30 cellular contexts compared by ENCODE assay signal in genomic region chr10:71952745-71953144, GRCh38. TPM values are rescaled to one million over a fixed set of nuclear protein-coding genes. Genes with fewer than 3 reads are reported as not detected.
"Had no signal": no experiment of that assay in that cellular context is flagged by ENCODE, and none has a peak within 500 bp of the region (broad histone marks: within the 10 kb centered on the region; RNA-seq: fewer than 3 reads in every experiment).

No MANE protein-coding gene starts in this region.

- H3K36me3 Mint-ChIP-seq: stimulated activated effector memory CD8-positive, alpha-beta T cell treated with anti-CD3 and anti-CD28 coated beads, Interleukin-12 subunit alpha, Interleukin-12 subunit beta, amount 100 ng/mL, for 72 hours had no signal

- H3K4me3 ChIP-seq: esophagus muscularis mucosa, heart right ventricle, left ventricle myocardium inferior, lower lobe of right lung, ovary, psoas muscle, sigmoid colon, stomach, testis, tibial artery had no signal

- H3K4me3 Mint-ChIP-seq: dendritic cell treated with granulocyte-macrophage colony-stimulating factor and Interleukin-4, amounts not matched to agents 40 ng/mL and 50 ng/mL, for 4 days; endodermal cell; naive thymus-derived CD8-positive, alpha-beta T cell; nephron progenitor cell; stimulated activated effector memory CD8-positive, alpha-beta T cell treated with anti-CD3 and anti-CD28 coated beads, Interleukin-12 subunit alpha, Interleukin-12 subunit beta, amount 100 ng/mL, for 72 hours; type B pancreatic cell had no signal

- H3K4me1 Mint-ChIP-seq: endodermal cell; stimulated activated effector memory CD8-positive, alpha-beta T cell treated with anti-CD3 and anti-CD28 coated beads, Interleukin-12 subunit alpha, Interleukin-12 subunit beta, amount 100 ng/mL, for 72 hours had no signal

- ATAC-seq: heart right ventricle; left colon; lower lobe of right lung; naive thymus-derived CD8-positive, alpha-beta T cell; psoas muscle; right cardiac atrium; stimulated activated effector memory CD8-positive, alpha-beta T cell treated with anti-CD3 and anti-CD28 coated beads, Interleukin-12 subunit alpha, Interleukin-12 subunit beta, amount 100 ng/mL, for 72 hours had no signal

- H3K27ac Mint-ChIP-seq: dendritic cell treated with granulocyte-macrophage colony-stimulating factor and Interleukin-4, amounts not matched to agents 40 ng/mL and 50 ng/mL, for 4 days; endodermal cell; naive thymus-derived CD8-positive, alpha-beta T cell; nephron progenitor cell; stimulated activated effector memory CD8-positive, alpha-beta T cell treated with anti-CD3 and anti-CD28 coated beads, Interleukin-12 subunit alpha, Interleukin-12 subunit beta, amount 100 ng/mL, for 72 hours; type B pancreatic cell had no signal

- FAIRE-seq: colon, islet of Langerhans had no signal

- H3K9me3 Mint-ChIP-seq: dendritic cell treated with granulocyte-macrophage colony-stimulating factor and Interleukin-4, amounts not matched to agents 40 ng/mL and 50 ng/mL, for 4 days had no signal

- H3K27me3 Mint-ChIP-seq: type B pancreatic cell had no signal

- DNase-seq: effector CD8-positive, alpha-beta T cell; endodermal cell; foreskin melanocyte; glutamatergic neuron; heart right ventricle; hippocampal formation; kidney glomerular epithelial cell; left colon; left ventricle myocardium inferior; lower lobe of right lung; naive thymus-derived CD8-positive, alpha-beta T cell; nephron progenitor cell; nucleus accumbens; ovary; posterior cingulate gyrus; psoas muscle; right cardiac atrium; sigmoid colon; stimulated activated CD4-positive, alpha-beta T cell treated with anti-CD3 and anti-CD28 coated beads, Interleukin-2, amount 100 ng/mL, for 24 hours; stimulated activated CD4-positive, alpha-beta T cell treated with anti-CD3 and anti-CD28 coated beads, Interleukin-4, amount 100 ng/mL, for 24 hours; stimulated activated naive CD4-positive, alpha-beta T cell treated with Interleukin-2 at 50 U/mL for 16 hours; stomach; testis; tibial artery had no signal

- H3K4me1 ChIP-seq: lower lobe of right lung, tibial artery had no signal

- H3K9me3 ChIP-seq: ovary, psoas muscle, testis had no signal

- H3K27ac ChIP-seq: esophagus muscularis mucosa, heart right ventricle, left ventricle myocardium inferior, lower lobe of right lung, ovary, psoas muscle, sigmoid colon, stomach, testis, tibial artery had no signal

RNA-seq across cellular contexts. Expression of gene CHST3, which starts 11.4 kb away (rescaled TPM):
- polyA plus RNA-seq: naive thymus-derived CD8-positive, alpha-beta T cell had no signal
